8 cellular contexts compared by ENCODE assay signal in genomic region chr9:127423934-127424668, GRCh38.
DNase-seq lines count a peak whose midpoint lies in the region; ATAC-seq and TF ChIP-seq lines count a peak whose summit lies in the region.

TSS of gene ZNF79 (plus strand) at chr9:127424382. CDS start at chr9:127424788, 406 bp downstream.

- H3K4me3 ChIP-seq in epithelial cell of esophagus (ENCODE audit: low read length): peak within 1 kb of the TSS; percentile 95

- DNase-seq in DMS153 (lab: John Stamatoyannopoulos, UW): peak; percentile 81
- peak; percentile 93 for DNase-seq in OCI-M1 (lab: John Stamatoyannopoulos, UW)
- DNase-seq in activated T-cell treated with anti-CD3 and anti-CD28 coated beads for 1 hour (ENCODE audit: low read depth): peak; percentile 86
- DNase-seq in epithelial cell of esophagus (ENCODE audit: low read depth): peak; percentile 95
- DNase-seq in middle frontal gyrus (ENCODE audit: extremely low spot score, low spot score): peak; percentile 87
- peak; percentile 92 for DNase-seq in stimulated activated CD8-positive, alpha-beta memory T cell treated with anti-CD3 and anti-CD28 coated beads, Interleukin-15, amount 100 ng/mL, for 48 hours (ENCODE audit: low read depth in 2 of 2)

- TF ChIP-seq EP300 in Ishikawa (IDR thresholded peaks at IDR 0.05; ENCODE audit: borderline replicate concordance): no peak

- no peak for TF ChIP-seq CTCF in epithelial cell of esophagus (IDR thresholded peaks at IDR 0.05; ENCODE audit: insufficient read depth, low read depth, low read length, missing control alignments)

- TF ChIP-seq RAD21 in Ishikawa (IDR thresholded peaks at IDR 0.05; ENCODE audit: low read depth): no peak

- peak; percentile 77 for ATAC-seq in GM21619 (IDR thresholded peaks at IDR 0.05; ENCODE audit: unreplicated experiment)

TF ChIP-seq in Ishikawa, 13 proteins besides CTCF, POLR2A, EP300 and RAD21:
- no peak; the same call in 1 of the 2 replicates for TF ChIP-seq TCF12 (IDR thresholded peaks at IDR 0.05; ENCODE audit: low read depth)
- TF ChIP-seq USF1 (IDR thresholded peaks at IDR 0.05): peak; percentile 62
- peak; percentile 59 for TF ChIP-seq REST (IDR thresholded peaks at IDR 0.05; ENCODE audit: low read depth)
- TF ChIP-seq TAF1 (IDR thresholded peaks at IDR 0.05; ENCODE audit: low read depth): peak; percentile 62; the same call in 1 of the 2 replicates
- TF ChIP-seq MAX (IDR thresholded peaks at IDR 0.05): peak; percentile 21
- no peak for TF ChIP-seq TEAD4 (IDR thresholded peaks at IDR 0.05)
- peak; percentile 92 for TF ChIP-seq CREB1 (IDR thresholded peaks at IDR 0.05; ENCODE audit: low read depth)
- TF ChIP-seq FOXM1 (IDR thresholded peaks at IDR 0.05; ENCODE audit: borderline replicate concordance, low read depth): no peak
- TF ChIP-seq YY1 (IDR thresholded peaks at IDR 0.05; ENCODE audit: low read depth): peak; percentile 66
- peak; percentile 49 for TF ChIP-seq NFIC (IDR thresholded peaks at IDR 0.05)
TF ChIP-seq in Ishikawa: peak in this region for 7.

Comparison
In these comparisons a context has a peak if more than half of its experiments do, and no peak if none do; other contexts are left out.
1. Peak in every context shown above with its lines: DNase-seq, ATAC-seq and H3K4me3 ChIP-seq.